ENCODE assay signal across 13 cellular contexts in genomic region chr5:10301842-10302610, GRCh38. TPM values are rescaled to one million over a fixed set of nuclear protein-coding genes. Genes with fewer than 3 reads are reported as not detected.
A peak's percentile ranks its signal among the peaks of the same experiment; 100 is the strongest.
DNase-seq lines count a peak whose midpoint lies in the region; ATAC-seq and TF ChIP-seq lines count a peak whose summit lies in the region.
"Had no signal": no experiment of that assay in that cellular context is flagged by ENCODE, and none has a peak within 500 bp of the region (broad histone marks: within the 10 kb centered on the region; RNA-seq: fewer than 3 reads in every experiment).

No MANE protein-coding gene starts in this region.

- H3K4me2 ChIP-seq in GM23338 = no peak overlapping the region

- H3K27me3 ChIP-seq in duodenal mucosa (ENCODE audit: control insufficient read depth in 1 of 2, insufficient read depth in 2 of 2, low read length in 2 of 2) (no peaks in the 10 kb centered on the region), mucosa of rectum (ENCODE audit: control insufficient read depth in 2 of 2, insufficient read depth in 2 of 2, low read length in 2 of 2) (no peaks in the 10 kb centered on the region), GM23338 (ENCODE audit: insufficient read depth) (peaks cover 4% of the 10 kb centered on the region)

- H3K9me3 Mint-ChIP-seq in GM23338 = peaks cover 5% of the 10 kb centered on the region
- H3K9me3 Mint-ChIP-seq: activated T-helper 2 cell treated with anti-CD3 and anti-CD28 coated beads, Interferon-gamma antibody, Interleukin-2, Interleukin-4, amounts not matched to agents 10 μg/mL and 5 μg/mL and 100 μg/mL, durations not matched to agents 14 hours and 24 hours and 36 hours had no signal

- no peak overlapping the region for H2AFZ ChIP-seq in GM23338

- peaks cover 28% of the 10 kb centered on the region for H3K4me1 Mint-ChIP-seq in GM23338

- H3K9ac ChIP-seq in duodenal mucosa (ENCODE audit: low read depth in 1 of 2, low read length in 2 of 2) (peak overlapping the region; percentile 37 to 44), mucosa of rectum (ENCODE audit: low read depth in 1 of 2, low read length in 2 of 2) (peak overlapping the region; percentile 57 to 70)

- H3K27ac ChIP-seq in duodenal mucosa (ENCODE audit: low read depth, low read length) = peak overlapping the region; percentile 83
- H3K27ac ChIP-seq in mucosa of rectum (ENCODE audit: low read depth in 2 of 2, low read length in 2 of 2) = peak overlapping the region; percentile 93
- no peak overlapping the region for H3K27ac ChIP-seq in GM23338 (ENCODE audit: low read depth)
- H3K27ac ChIP-seq: epithelial cell of prostate had no signal

- H3K36me3 ChIP-seq in duodenal mucosa (ENCODE audit: control insufficient read depth in 1 of 2, insufficient read depth in 2 of 2, low read length in 2 of 2) = peaks cover 0 to 9% of the 10 kb centered on the region in 2 donors
- no peaks in the 10 kb centered on the region for H3K36me3 ChIP-seq in mucosa of rectum (ENCODE audit: control insufficient read depth in 2 of 2, insufficient read depth in 2 of 2, low read length in 2 of 2)
- H3K36me3 ChIP-seq in GM23338 (ENCODE audit: insufficient read depth) = no peaks in the 10 kb centered on the region; the same call in 1 of the 2 replicates

- no peak overlapping the region for H3K4me3 Mint-ChIP-seq in GM23338
- H3K4me3 Mint-ChIP-seq: mesothelial cell of epicardium had no signal

- H3K9me3 ChIP-seq in duodenal mucosa (ENCODE audit: control insufficient read depth in 1 of 2, low read length in 2 of 2) (no peaks in the 10 kb centered on the region), mucosa of rectum (ENCODE audit: control insufficient read depth in 2 of 2, low read length in 2 of 2) (no peaks in the 10 kb centered on the region)

- H3K9me2 ChIP-seq in GM23338 (ENCODE audit: insufficient read depth) = no peaks in the 10 kb centered on the region

- no peak for ATAC-seq in GM23338
- no peak for ATAC-seq in activated CD4-positive, CD25-positive, alpha-beta regulatory T cell treated with anti-CD3 and anti-CD28 coated beads, Interleukin-2, amount 50 U/mL, for 24 hours
- ATAC-seq: GM12878 had no signal

- DNase-seq in AG20443 (ENCODE audit: low spot score) = peak; percentile 35
- peak; percentile 52 for DNase-seq in NCI-H226
- DNase-seq in GM23338 (ENCODE audit: low spot score) = no peak
- no peak for DNase-seq in stimulated activated CD4-positive, alpha-beta T cell treated with anti-CD3 and anti-CD28 coated beads, Interleukin-15, amount 100 ng/mL, for 24 hours
- DNase-seq in NCI-H510A (lab: John Stamatoyannopoulos, UW) = no peak
- DNase-seq: stimulated activated CD4-positive, alpha-beta T cell treated with anti-CD3 and anti-CD28 coated beads, Interleukin-2, amount 100 ng/mL, for 24 hours had no signal

- H3F3A ChIP-seq in GM23338 (replicated peaks; ENCODE audit: low read depth) = no peaks in the 10 kb centered on the region

- peaks cover 38 to 53% of the 10 kb centered on the region in 2 donors for H3K4me1 ChIP-seq in duodenal mucosa (ENCODE audit: control insufficient read depth in 1 of 2, insufficient read depth in 2 of 2, low read length in 2 of 2)
- peaks cover 23 to 55% of the 10 kb centered on the region in 2 donors for H3K4me1 ChIP-seq in mucosa of rectum (ENCODE audit: control insufficient read depth in 2 of 2, insufficient read depth in 2 of 2, low read length in 2 of 2)
- H3K4me1 ChIP-seq in GM23338 (ENCODE audit: insufficient read depth) = peaks cover 15% of the 10 kb centered on the region

- peaks cover 13% of the 10 kb centered on the region for H3K79me2 ChIP-seq in GM23338 (replicated peaks; ENCODE audit: insufficient read depth)

- H3K27me3 Mint-ChIP-seq in GM23338 (ENCODE audit: insufficient read depth, low read depth, poor library complexity) = peaks cover 2% of the 10 kb centered on the region

- H3K27ac Mint-ChIP-seq in GM23338 = no peak overlapping the region
- H3K27ac Mint-ChIP-seq: activated T-helper 2 cell treated with anti-CD3 and anti-CD28 coated beads, Interferon-gamma antibody, Interleukin-2, Interleukin-4, amounts not matched to agents 10 μg/mL and 5 μg/mL and 100 μg/mL, durations not matched to agents 14 hours and 24 hours and 36 hours; mesothelial cell of epicardium had no signal

- H4K20me1 ChIP-seq in GM23338 (replicated peaks; ENCODE audit: insufficient read depth) = peaks cover 6% of the 10 kb centered on the region; the same call in 1 of the 2 replicates

- peak overlapping the region; percentile 34 to 41 for H3K4me3 ChIP-seq in duodenal mucosa (ENCODE audit: low read depth in 1 of 2, low read length in 2 of 2)
- peak overlapping the region in 1 of 2 donors; percentile 68 for H3K4me3 ChIP-seq in mucosa of rectum (ENCODE audit: low read length in 2 of 2)
- H3K4me3 ChIP-seq in GM23338 = no peak overlapping the region
- H3K4me3 ChIP-seq: GM12878 had no signal

- no peak for TF ChIP-seq CTCF in GM23338 (conservative IDR thresholded peaks at IDR 0.05; ENCODE audit: low read depth in 2 of 2)

- H3K36me3 Mint-ChIP-seq in GM23338 (ENCODE audit: low read depth) = peaks cover 21% of the 10 kb centered on the region

TF ChIP-seq in GM23338, 12 proteins besides CTCF, POLR2A, EP300 and RAD21 (continues in another document):
- TF ChIP-seq ZNF462 (CRISPR knock-in tag; IDR thresholded peaks at IDR 0.05) (no peak), POLR2AphosphoS5 (IDR thresholded peaks at IDR 0.05; ENCODE audit: low read depth) (no peak), JUNB (IDR thresholded peaks at IDR 0.05; ENCODE audit: unreplicated experiment) (no peak), ZNF331 (CRISPR knock-in tag; IDR thresholded peaks at IDR 0.05; ENCODE audit: low read depth) (no peak), STAT1 (IDR thresholded peaks at IDR 0.05; ENCODE audit: unreplicated experiment) (no peak), CREB1 (CRISPR knock-in tag; IDR thresholded peaks at IDR 0.05; ENCODE audit: low read depth) (no peak)

RNA-seq across cellular contexts. Expression of gene CMBL, which starts 5.7 kb away (rescaled TPM):
- total RNA-seq in GM23338 (2014; rRNA removed; shearing (Covaris generic)) = 13.2 and 23.3 TPM in 2 replicates
- 23.5 and 24.1 TPM in 2 replicates for polyA plus RNA-seq in GM23338 (2016; fragmentation: Nextera tagmentation; extraction: Ambion mirVana)

RNA-seq across cellular contexts. Expression of gene MARCHF6, which starts 51.5 kb away (rescaled TPM):
- 72.7 and 77.5 TPM in 2 replicates for total RNA-seq in GM23338 (2014; rRNA removed; shearing (Covaris generic))
- 50.9 and 70.8 TPM in 2 replicates for polyA plus RNA-seq in GM23338 (2016; fragmentation: Nextera tagmentation; extraction: Ambion mirVana)

RNA-seq across cellular contexts. Expression of gene CCT5, which starts 51.9 kb away (rescaled TPM):
- 604 and 661 TPM in 2 replicates for total RNA-seq in GM23338 (2014; rRNA removed; shearing (Covaris generic))
- 576 and 627 TPM in 2 replicates for polyA plus RNA-seq in GM23338 (2016; fragmentation: Nextera tagmentation; extraction: Ambion mirVana)

RNA-seq across cellular contexts. Expression of gene ATPSCKMT, which starts 52.3 kb away (rescaled TPM):
- 19.3 and 22.9 TPM in 2 replicates for total RNA-seq in GM23338 (2014; rRNA removed; shearing (Covaris generic))
- polyA plus RNA-seq in GM23338 (2016; fragmentation: Nextera tagmentation; extraction: Ambion mirVana) = 8.9 and 10.0 TPM in 2 replicates

Comparison
In these comparisons a context has a peak if more than half of its experiments do, and no peak if none do; other contexts are left out.
1. DNase-seq: peak in AG20443 (single experiment) and NCI-H226 (single experiment); none in GM23338 (single experiment), stimulated activated CD4-positive, alpha-beta T cell treated with anti-CD3 and anti-CD28 coated beads, Interleukin-15, amount 100 ng/mL, for 24 hours (single experiment) and NCI-H510A (single experiment).